ENCODE assay signal across 1 cellular context in the genomic region with DNA sequence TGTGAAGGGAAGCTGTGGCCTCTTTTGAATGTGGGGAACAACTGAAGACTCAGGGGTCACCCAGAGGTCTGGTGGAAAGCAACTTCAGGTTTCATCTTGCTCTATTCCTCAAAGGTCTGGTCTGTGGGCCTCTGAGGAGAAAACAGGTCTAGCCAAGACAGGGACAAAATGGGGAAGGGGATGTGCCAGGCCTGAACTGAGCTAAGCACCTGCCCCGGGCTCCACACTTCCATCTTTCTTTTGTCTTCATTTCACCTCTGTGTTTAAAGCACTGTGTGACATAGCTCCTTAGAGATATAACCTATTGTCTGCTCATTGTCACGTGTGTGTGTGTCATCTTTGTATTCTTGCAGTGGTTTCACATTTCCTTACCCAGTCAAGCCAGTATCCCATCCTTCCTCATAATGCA.
TF ChIP-seq lines count a peak whose summit lies in the region.

No MANE protein-coding gene starts in this region.

TF ChIP-seq in endothelial cell of umbilical vein, 7 proteins besides CTCF, POLR2A, EP300 and RAD21:
- TF ChIP-seq JUN (IDR thresholded peaks at IDR 0.05; ENCODE audit: borderline replicate concordance, insufficient read depth, insufficient read length, low read depth) (peak; percentile 7), POLR2AphosphoS5 (IDR thresholded peaks at IDR 0.05; ENCODE audit: insufficient read depth, low read depth, low read length) (no peak), FOS (IDR thresholded peaks at IDR 0.05; ENCODE audit: borderline replicate concordance, insufficient read depth, low read length) (no peak)
